20 cellular contexts compared by ENCODE assay signal in genomic region chr6:36505744-36506534, GRCh38. TPM values are rescaled to one million over a fixed set of nuclear protein-coding genes. Genes with fewer than 3 reads are reported as not detected.
DNase-seq lines count a peak whose midpoint lies in the region; ATAC-seq and TF ChIP-seq lines count a peak whose summit lies in the region.
"Had no signal": no experiment of that assay in that cellular context is flagged by ENCODE, and none has a peak within 500 bp of the region (broad histone marks: within the 10 kb centered on the region; RNA-seq: fewer than 3 reads in every experiment).

No MANE protein-coding gene starts in this region.

- peaks cover 40% of the 10 kb centered on the region for H3K4me1 Mint-ChIP-seq in activated naive CD8-positive, alpha-beta T cell (ENCODE audit: low read depth)
- peaks cover 31% of the 10 kb centered on the region for H3K4me1 Mint-ChIP-seq in activated naive CD8-positive, alpha-beta T cell treated with anti-CD3 and anti-CD28 coated beads, Interleukin-2, amount 50 U/mL, for 24 hours
- peaks cover 26% of the 10 kb centered on the region for H3K4me1 Mint-ChIP-seq in central memory CD8-positive, alpha-beta T cell
- H3K4me1 Mint-ChIP-seq: naive B cell; stimulated activated memory B cell treated with anti-CD40 and anti-IgM and Interleukin-4, amounts not matched to agents 10 μg/mL and 1 μg/mL and 100 μg/mL, for 72 hours had no signal

- no peaks in the 10 kb centered on the region for H3K9me3 Mint-ChIP-seq in activated naive CD8-positive, alpha-beta T cell (ENCODE audit: low read depth)
- no peaks in the 10 kb centered on the region for H3K9me3 Mint-ChIP-seq in activated naive CD8-positive, alpha-beta T cell treated with anti-CD3 and anti-CD28 coated beads, Interleukin-2, amount 50 U/mL, for 24 hours
- H3K9me3 Mint-ChIP-seq in central memory CD8-positive, alpha-beta T cell = no peaks in the 10 kb centered on the region
- H3K9me3 Mint-ChIP-seq: activated T-helper 1 cell treated with anti-CD3 and anti-CD28 coated beads, Interleukin-12 subunit alpha, Interleukin-12 subunit beta, Interleukin-2, Interleukin-4 antibody, amounts not matched to agents 30 ng/mL and 10 ng/mL and 1 ng/mL, durations not matched to agents 14 hours and 24 hours and 36 hours; naive B cell; stimulated activated memory B cell treated with anti-CD40 and anti-IgM and Interleukin-4, amounts not matched to agents 10 μg/mL and 1 μg/mL and 100 μg/mL, for 72 hours had no signal

- H3K4me1 ChIP-seq in Peyer's patch = peaks cover 0 to 34% (median 1%) of the 10 kb centered on the region in 4 donors
- H3K4me1 ChIP-seq in suprapubic skin = peaks cover 4% of the 10 kb centered on the region
- H3K4me1 ChIP-seq: gastrocnemius medialis, parathyroid adenoma had no signal

- H3K27me3 Mint-ChIP-seq in activated naive CD8-positive, alpha-beta T cell = no peaks in the 10 kb centered on the region
- no peaks in the 10 kb centered on the region for H3K27me3 Mint-ChIP-seq in activated naive CD8-positive, alpha-beta T cell treated with anti-CD3 and anti-CD28 coated beads, Interleukin-2, amount 50 U/mL, for 24 hours
- H3K27me3 Mint-ChIP-seq in central memory CD8-positive, alpha-beta T cell = no peaks in the 10 kb centered on the region
- H3K27me3 Mint-ChIP-seq: naive B cell; stimulated activated memory B cell treated with anti-CD40 and anti-IgM and Interleukin-4, amounts not matched to agents 10 μg/mL and 1 μg/mL and 100 μg/mL, for 72 hours had no signal

- DNase-seq in activated naive CD8-positive, alpha-beta T cell treated with anti-CD3 and anti-CD28 coated beads, Interleukin-2, amount 50 U/mL, for 24 hours = no peak
- DNase-seq in Peyer's patch (no peak), suprapubic skin (ENCODE audit: low spot score in 2 of 2) (no peak)
- DNase-seq in central memory CD8-positive, alpha-beta T cell (ENCODE audit: low spot score in 2 of 2) = no peak
- DNase-seq: amygdala, DMS79, gastrocnemius medialis, KG1, kidney glomerular epithelial cell, naive B cell, NCI-H1694 treated with DMSO at 0.1 percent for 48 hours, NCI-H69, SHP77 had no signal

- peaks cover 0 to 35% (median 0%) of the 10 kb centered on the region in 3 donors for H3K36me3 ChIP-seq in Peyer's patch
- peaks cover 48% of the 10 kb centered on the region for H3K36me3 ChIP-seq in suprapubic skin

- peak overlapping the region; percentile 71 for H3K4me3 Mint-ChIP-seq in activated naive CD8-positive, alpha-beta T cell
- H3K4me3 Mint-ChIP-seq in activated naive CD8-positive, alpha-beta T cell treated with anti-CD3 and anti-CD28 coated beads, Interleukin-2, amount 50 U/mL, for 24 hours = no peak overlapping the region
- H3K4me3 Mint-ChIP-seq in central memory CD8-positive, alpha-beta T cell = peak overlapping the region; percentile 6
- H3K4me3 Mint-ChIP-seq: activated T-helper 1 cell treated with anti-CD3 and anti-CD28 coated beads, Interleukin-12 subunit alpha, Interleukin-12 subunit beta, Interleukin-2, Interleukin-4 antibody, amounts not matched to agents 30 ng/mL and 10 ng/mL and 1 ng/mL, durations not matched to agents 14 hours and 24 hours and 36 hours; naive B cell; stimulated activated memory B cell treated with anti-CD40 and anti-IgM and Interleukin-4, amounts not matched to agents 10 μg/mL and 1 μg/mL and 100 μg/mL, for 72 hours had no signal

- WGBS in suprapubic skin = 75% methylated on average over 6 of the region's 6 CpGs

- no peak for ATAC-seq in activated naive CD8-positive, alpha-beta T cell treated with anti-CD3 and anti-CD28 coated beads, Interleukin-2, amount 50 U/mL, for 24 hours
- ATAC-seq in central memory CD8-positive, alpha-beta T cell (replicated peaks; ENCODE audit: extremely low read depth, poor library complexity, severe bottlenecking) = no peak
- ATAC-seq in HG02884 (IDR thresholded peaks at IDR 0.05; ENCODE audit: unreplicated experiment) (no peak), HG03469 (IDR thresholded peaks at IDR 0.05; ENCODE audit: unreplicated experiment) (no peak), GM19452 (IDR thresholded peaks at IDR 0.05; ENCODE audit: unreplicated experiment) (no peak)
- ATAC-seq: stimulated activated memory B cell treated with anti-CD40 and anti-IgM and Interleukin-4, amounts not matched to agents 10 μg/mL and 1 μg/mL and 100 μg/mL, for 72 hours had no signal

- TF ChIP-seq EP300 in suprapubic skin (IDR thresholded peaks at IDR 0.05) = no peak

- peaks cover 13% of the 10 kb centered on the region for H3K36me3 Mint-ChIP-seq in activated naive CD8-positive, alpha-beta T cell
- peaks cover 31% of the 10 kb centered on the region for H3K36me3 Mint-ChIP-seq in activated naive CD8-positive, alpha-beta T cell treated with anti-CD3 and anti-CD28 coated beads, Interleukin-2, amount 50 U/mL, for 24 hours (ENCODE audit: low read depth)
- peaks cover 63% of the 10 kb centered on the region for H3K36me3 Mint-ChIP-seq in central memory CD8-positive, alpha-beta T cell (ENCODE audit: insufficient read depth)

- peak overlapping the region in 1 of 4 donors; percentile 4 for H3K4me3 ChIP-seq in Peyer's patch
- no peak overlapping the region for H3K4me3 ChIP-seq in suprapubic skin
- H3K4me3 ChIP-seq: gastrocnemius medialis had no signal

- TF ChIP-seq CTCF in Peyer's patch (IDR thresholded peaks at IDR 0.05) (no peak), suprapubic skin (IDR thresholded peaks at IDR 0.05) (no peak)

- H3K27ac Mint-ChIP-seq in activated naive CD8-positive, alpha-beta T cell = peak overlapping the region; percentile 91
- no peak overlapping the region for H3K27ac Mint-ChIP-seq in activated naive CD8-positive, alpha-beta T cell treated with anti-CD3 and anti-CD28 coated beads, Interleukin-2, amount 50 U/mL, for 24 hours
- H3K27ac Mint-ChIP-seq in central memory CD8-positive, alpha-beta T cell (ENCODE audit: low read depth) = peak overlapping the region; percentile 35
- H3K27ac Mint-ChIP-seq: activated T-helper 1 cell treated with anti-CD3 and anti-CD28 coated beads, Interleukin-12 subunit alpha, Interleukin-12 subunit beta, Interleukin-2, Interleukin-4 antibody, amounts not matched to agents 30 ng/mL and 10 ng/mL and 1 ng/mL, durations not matched to agents 14 hours and 24 hours and 36 hours had no signal

- TF ChIP-seq POLR2A in Peyer's patch (IDR thresholded peaks at IDR 0.05) (no peak), suprapubic skin (IDR thresholded peaks at IDR 0.05) (no peak)

- peak overlapping the region in 3 of 4 donors; percentile 0 to 85 (median 71) for H3K27ac ChIP-seq in Peyer's patch
- peak overlapping the region; percentile 34 for H3K27ac ChIP-seq in suprapubic skin
- H3K27ac ChIP-seq: parathyroid adenoma had no signal

- H3K27me3 ChIP-seq in Peyer's patch (no peaks in the 10 kb centered on the region), suprapubic skin (no peaks in the 10 kb centered on the region)
- H3K27me3 ChIP-seq: gastrocnemius medialis had no signal

- H3K9me3 ChIP-seq in Peyer's patch (no peaks in the 10 kb centered on the region), suprapubic skin (no peaks in the 10 kb centered on the region)
- H3K9me3 ChIP-seq: gastrocnemius medialis had no signal

RNA-seq across cellular contexts. Expression of gene STK38, which starts 41.3 kb away (rescaled TPM):
- 100 to 1,000 TPM in 2 of 4 donors, 10 to 100 TPM in 2; 57.8 to 107 (median 87.9) TPM for total RNA-seq in Peyer's patch
- total RNA-seq in suprapubic skin = 10 to 100 TPM; 23.0 to 33.8 (median 27.0) TPM
